Comparison of ENCODE assay signal across 12 cellular contexts in the genomic region with DNA sequence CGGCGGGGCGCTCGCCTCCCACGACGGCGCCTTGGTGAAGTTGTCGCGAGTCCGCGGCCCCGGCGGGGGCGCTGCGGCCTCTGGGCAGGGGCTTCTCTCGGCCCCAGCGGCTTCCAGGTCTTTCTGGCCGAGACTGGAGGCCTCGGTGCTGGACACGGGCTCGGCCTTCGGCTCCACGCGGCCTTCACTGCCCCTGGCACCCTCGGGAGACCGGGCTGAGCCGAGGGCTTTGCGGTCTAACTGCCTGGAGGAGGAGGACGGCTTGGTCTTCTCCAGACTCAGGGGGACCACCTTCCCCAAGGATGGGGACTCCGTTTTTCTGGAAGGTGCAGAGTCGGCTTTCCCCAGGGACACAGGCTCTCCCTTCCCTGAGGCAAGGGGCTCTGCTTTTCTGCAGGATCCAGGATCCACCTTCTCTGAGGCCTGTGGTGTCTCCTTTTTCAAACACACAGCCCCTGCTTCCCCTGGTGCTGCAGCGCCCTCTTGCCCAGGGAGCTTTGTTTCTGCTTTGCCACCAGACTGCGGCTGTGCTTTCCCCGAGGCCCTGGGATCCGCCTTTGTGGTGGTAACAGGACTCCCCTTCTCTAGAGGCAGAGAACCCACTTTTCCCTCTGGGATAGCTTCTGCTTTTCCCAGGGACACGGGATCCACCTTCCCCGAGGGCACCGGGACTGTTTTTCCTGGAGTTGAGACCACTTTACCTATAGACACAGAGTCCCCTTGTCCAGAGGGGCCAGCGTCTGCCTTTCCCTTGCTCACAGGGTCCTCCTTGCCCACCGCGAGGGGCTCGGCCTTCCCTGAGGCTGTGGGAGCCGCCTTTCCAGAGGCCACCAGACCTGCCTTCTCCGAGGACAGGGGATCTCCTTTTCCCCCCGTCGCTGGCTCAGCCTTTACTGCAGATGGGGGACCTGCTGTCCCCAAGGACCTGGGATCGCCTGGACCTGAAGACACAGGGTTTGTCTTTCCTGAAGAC. TPM values are rescaled to one million over a fixed set of nuclear protein-coding genes. Genes with fewer than 3 reads are reported as not detected.
DNase-seq lines count a peak whose midpoint lies in the region; ATAC-seq and TF ChIP-seq lines count a peak whose summit lies in the region.
"Had no signal": no experiment of that assay in that cellular context is flagged by ENCODE, and none has a peak within 500 bp of the region (broad histone marks: within the 10 kb centered on the region; RNA-seq: fewer than 3 reads in every experiment).

No MANE protein-coding gene starts in this region.

- H3K4me1 ChIP-seq in BLaER1 treated with 17β-estradiol and CSF1 and Interleukin-3, amounts not matched to agents 10 nM and 100 nM: peaks cover 11 to 23% (median 16%) of the 10 kb centered on the region in 10 experiments; a peak in 18 of 20 replicates
- H3K4me1 ChIP-seq in ES-I3 (ENCODE audit: insufficient read depth, low read length) (no peaks in the 10 kb centered on the region), mammary epithelial cell (ENCODE audit: insufficient read depth, low read length) (peaks cover 9% of the 10 kb centered on the region)

- peak overlapping the region in 3 of 11 experiments; percentile 27 to 47 (median 33); a peak in 4 of 22 replicates for H3K9ac ChIP-seq in BLaER1 treated with 17β-estradiol and CSF1 and Interleukin-3, amounts not matched to agents 10 nM and 100 nM
- H3K9ac ChIP-seq in ES-I3 (ENCODE audit: low read depth, low read length) (peak overlapping the region; percentile 41; the same call in 1 of the 2 replicates), mammary epithelial cell (ENCODE audit: insufficient read depth, low read length) (no peak overlapping the region)

- DNase-seq in mammary epithelial cell (no peak), GM13976 (ENCODE audit: low spot score) (no peak), omental fat pad (ENCODE audit: low spot score) (no peak), cerebellar nuclear complex (lab: John Stamatoyannopoulos, UW) (no peak)
- peak in 1 of 10 donors; percentile 22 for DNase-seq in naive thymus-derived CD8-positive, alpha-beta T cell
- DNase-seq in activated effector memory CD4-positive, alpha-beta T cell treated with Interleukin-2 at 50 U/mL for 16 hours: no peak
- DNase-seq: substantia nigra had no signal

- WGBS in mammary epithelial cell (ENCODE audit: low coverage, missing lambda C conversion rate): 98% methylated on average over 15 of the region's 47 CpGs

- peaks cover 0 to 4% (median 0%) of the 10 kb centered on the region in 5 donors for H3K27me3 Mint-ChIP-seq in naive thymus-derived CD8-positive, alpha-beta T cell

- CTCF ChIA-PET in mammary epithelial cell (lab: Charles Lee; ENCODE audit: low non-redundant PET): no interaction called here

- peaks cover 0 to 3% (median 1%) of the 10 kb centered on the region in 11 experiments; a peak in 10 of 22 replicates for H3K9me3 ChIP-seq in BLaER1 treated with 17β-estradiol and CSF1 and Interleukin-3, amounts not matched to agents 10 nM and 100 nM (replicated peaks in 1 of 11)
- H3K9me3 ChIP-seq in ES-I3 (ENCODE audit: control insufficient read depth, insufficient read depth, low read length) (peaks cover 7% of the 10 kb centered on the region; the same call in 1 of the 2 replicates), mammary epithelial cell (replicated peaks; ENCODE audit: insufficient read depth, low read length) (no peaks in the 10 kb centered on the region)

- H3K4me2 ChIP-seq in BLaER1 treated with 17β-estradiol and CSF1 and Interleukin-3, amounts not matched to agents 10 nM and 100 nM: peak overlapping the region; percentile 75 to 93 (median 81)
- H3K4me2 ChIP-seq in mammary epithelial cell (ENCODE audit: insufficient read depth, low read depth, low read length): peak overlapping the region; percentile 65

- no TSS peak for BruUV-seq in mammary epithelial cell (replicated peaks; lab: Mats Ljungman, UMichigan)

- no peaks in the 10 kb centered on the region for H3K9me3 Mint-ChIP-seq in naive thymus-derived CD8-positive, alpha-beta T cell

- peaks cover 0 to 93% (median 87%) of the 10 kb centered on the region in 11 experiments; a peak in 17 of 22 replicates for H4K20me1 ChIP-seq in BLaER1 treated with 17β-estradiol and CSF1 and Interleukin-3, amounts not matched to agents 10 nM and 100 nM
- no peaks in the 10 kb centered on the region for H4K20me1 ChIP-seq in mammary epithelial cell (ENCODE audit: insufficient read depth, low read length)

- no peak for ATAC-seq in naive thymus-derived CD8-positive, alpha-beta T cell
- ATAC-seq in omental fat pad (ENCODE audit: low FRiP score): no peak

- peak overlapping the region in 6 of 10 experiments; percentile 2 to 41 (median 21); a peak in 7 of 20 replicates for H3K4me3 ChIP-seq in BLaER1 treated with 17β-estradiol and CSF1 and Interleukin-3, amounts not matched to agents 10 nM and 100 nM
- H3K4me3 ChIP-seq in mammary epithelial cell (replicated peaks in 1 of 3; ENCODE audit: insufficient read depth in 1 of 3, low read depth in 2 of 3, low read length in 3 of 3): no peak overlapping the region
- H3K4me3 ChIP-seq: SK-N-MC had no signal

- in situ Hi-C loops in mammary epithelial cell (cut with MboI; ENCODE audit: low sequenced_read_pairs in 2 of 2): loop anchor here in 1 of 2 donors (25.0 kb wide), 1 partner anchor 860 kb away; no protein-coding TSS in a partner anchor
- in situ Hi-C loops in GM13976 (cut with MboI; ENCODE audit: low sequenced_read_pairs, unreplicated experiment): loop anchor here (25.0 kb wide), 1 partner anchor 185 kb away; a partner anchor contains a TSS

- H2AFZ ChIP-seq in mammary epithelial cell (ENCODE audit: low read depth, low read length): no peak overlapping the region

- peaks cover 0 to 17% (median 8%) of the 10 kb centered on the region in 11 experiments; a peak in 11 of 22 replicates for H3K27me3 ChIP-seq in BLaER1 treated with 17β-estradiol and CSF1 and Interleukin-3, amounts not matched to agents 10 nM and 100 nM
- no peaks in the 10 kb centered on the region for H3K27me3 ChIP-seq in mammary epithelial cell (ENCODE audit: insufficient read depth, low read length)

- H3K4me1 Mint-ChIP-seq in naive thymus-derived CD8-positive, alpha-beta T cell: peaks cover 8 to 9% (median 8%) of the 10 kb centered on the region in 4 donors

- H3K4me3 Mint-ChIP-seq in naive thymus-derived CD8-positive, alpha-beta T cell: peak overlapping the region in 9 of 10 donors; percentile 14 to 77 (median 48)

- no peak overlapping the region for H3K27ac ChIP-seq in BLaER1 treated with 17β-estradiol and CSF1 and Interleukin-3, amounts not matched to agents 10 nM and 100 nM
- H3K27ac ChIP-seq in mammary epithelial cell (ENCODE audit: insufficient read depth, low read depth, low read length): no peak overlapping the region
- H3K27ac ChIP-seq: SK-N-MC had no signal

- TF ChIP-seq CTCF in mammary epithelial cell (conservative IDR thresholded peaks at IDR 0.05 in 1 of 2, IDR thresholded peaks at IDR 0.05 in 1 of 2; ENCODE audit: extremely low read depth in 1 of 2, insufficient read depth in 1 of 2, low read depth in 1 of 2, low read length in 2 of 2) (no peak), GM13976 (IDR thresholded peaks at IDR 0.05; ENCODE audit: borderline replicate concordance, control extremely low read depth, extremely low read depth, insufficient read depth, missing control alignments) (no peak), omental fat pad (IDR thresholded peaks at IDR 0.05) (no peak)

- dilution Hi-C loops in mammary epithelial cell (cut with HindIII; ENCODE audit: low sequenced_read_pairs): loop anchor here (25.0 kb wide), 2 partner anchors 185 to 860 kb away; a partner anchor contains a TSS

- no peak overlapping the region for H3K27ac Mint-ChIP-seq in naive thymus-derived CD8-positive, alpha-beta T cell

- peaks cover 15 to 55% (median 30%) of the 10 kb centered on the region in 11 experiments; a peak in 20 of 22 replicates for H3K36me3 ChIP-seq in BLaER1 treated with 17β-estradiol and CSF1 and Interleukin-3, amounts not matched to agents 10 nM and 100 nM
- H3K36me3 ChIP-seq in ES-I3 (ENCODE audit: insufficient read depth, low read length) (no peaks in the 10 kb centered on the region), mammary epithelial cell (ENCODE audit: insufficient read depth, low read length) (no peaks in the 10 kb centered on the region)

- intact Hi-C loops in mammary epithelial cell (cut with micrococcal nuclease): no loop called here

- no peaks in the 10 kb centered on the region for H3K79me2 ChIP-seq in mammary epithelial cell (ENCODE audit: insufficient read depth, low read length)

- POLR2A ChIA-PET in naive thymus-derived CD8-positive, alpha-beta T cell (lab: Charles Lee): interaction anchor here (1.2 to 1.9 kb wide), 5 partner anchors 55 to 182 kb away, joined by 3 to 6 read pairs (median 5); a partner anchor contains a TSS

- no peaks in the 10 kb centered on the region for H3K36me3 Mint-ChIP-seq in naive thymus-derived CD8-positive, alpha-beta T cell

RNA-seq across cellular contexts. Expression of a gene that starts 12.3 kb away (rescaled TPM):
- total RNA-seq in mammary epithelial cell (1 to 10 TPM; 4.7 to 8.7 TPM), omental fat pad (1 to 10 TPM in 2 of 4 donors, under 1 TPM in 2; 0.37 to 1.9 (median 0.90) TPM)
- polyA plus RNA-seq in mammary epithelial cell: 3.7 TPM
- polyA minus RNA-seq in mammary epithelial cell: 7.2 TPM
- under 1 TPM in 1 of 2 experiments, not detected in 1; 0.11 TPM for total RNA-seq in naive thymus-derived CD8-positive, alpha-beta T cell
- polyA plus RNA-seq in naive thymus-derived CD8-positive, alpha-beta T cell: under 1 TPM in 2 of 3 donors, not detected in 1; 0.06 to 0.27 TPM

RNA-seq across cellular contexts. Expression of a gene that starts 32.6 kb away (rescaled TPM):
- total RNA-seq in mammary epithelial cell: 1 to 10 TPM in 1 of 2 donors, not detected in 1; 1.2 TPM
- polyA plus RNA-seq in mammary epithelial cell: 0.42 TPM
- not detected for polyA minus RNA-seq in mammary epithelial cell
- total RNA-seq in naive thymus-derived CD8-positive, alpha-beta T cell: not detected
- not detected for polyA plus RNA-seq in naive thymus-derived CD8-positive, alpha-beta T cell
- total RNA-seq in omental fat pad: not detected
- polyA plus RNA-seq: esophagus had no signal

RNA-seq across cellular contexts. Expression of a gene that starts 32.8 kb away (rescaled TPM):
- not detected for total RNA-seq in mammary epithelial cell
- polyA plus RNA-seq in mammary epithelial cell: not detected
- not detected for polyA minus RNA-seq in mammary epithelial cell
- total RNA-seq in naive thymus-derived CD8-positive, alpha-beta T cell: not detected
- polyA plus RNA-seq in naive thymus-derived CD8-positive, alpha-beta T cell: not detected
- total RNA-seq in omental fat pad: not detected
- total RNA-seq: chondrocyte had no signal
- polyA plus RNA-seq: esophagus had no signal

RNA-seq across cellular contexts. Expression of a gene that starts 48.6 kb away (rescaled TPM):
- total RNA-seq in mammary epithelial cell (under 1 TPM; under 0.01 to 0.21 TPM), omental fat pad (not detected)
- polyA plus RNA-seq in mammary epithelial cell: 0.01 TPM
- not detected for polyA minus RNA-seq in mammary epithelial cell
- total RNA-seq in naive thymus-derived CD8-positive, alpha-beta T cell: 1 to 10 TPM; 3.6 to 4.8 TPM
- under 1 TPM in 1 of 3 donors, not detected in 2; 0.26 TPM for polyA plus RNA-seq in naive thymus-derived CD8-positive, alpha-beta T cell

RNA-seq across cellular contexts. Expression of a gene that starts 49.6 kb away (rescaled TPM):
- total RNA-seq in mammary epithelial cell (10 to 100 TPM; 47.4 to 48.8 TPM), omental fat pad (10 to 100 TPM in 3 of 4 donors, 1 to 10 TPM in 1; 8.9 to 16.9 (median 15.1) TPM)
- 39.2 TPM for polyA plus RNA-seq in mammary epithelial cell
- 36.0 TPM for polyA minus RNA-seq in mammary epithelial cell
- total RNA-seq in naive thymus-derived CD8-positive, alpha-beta T cell: 10 to 100 TPM; 19.4 to 21.4 TPM
- polyA plus RNA-seq in naive thymus-derived CD8-positive, alpha-beta T cell: 10 to 100 TPM; 13.5 to 26.0 (median 18.4) TPM

Comparison
In these comparisons a context has a peak if more than half of its experiments do, and no peak if none do; other contexts are left out.
1. H3K4me3 ChIP-seq: peak in BLaER1 treated with 17β-estradiol and CSF1 and Interleukin-3, amounts not matched to agents 10 nM and 100 nM (6 of 10); none in mammary epithelial cell (0 of 3).